Comparison of ENCODE assay signal across 29 cellular contexts in the genomic region with DNA sequence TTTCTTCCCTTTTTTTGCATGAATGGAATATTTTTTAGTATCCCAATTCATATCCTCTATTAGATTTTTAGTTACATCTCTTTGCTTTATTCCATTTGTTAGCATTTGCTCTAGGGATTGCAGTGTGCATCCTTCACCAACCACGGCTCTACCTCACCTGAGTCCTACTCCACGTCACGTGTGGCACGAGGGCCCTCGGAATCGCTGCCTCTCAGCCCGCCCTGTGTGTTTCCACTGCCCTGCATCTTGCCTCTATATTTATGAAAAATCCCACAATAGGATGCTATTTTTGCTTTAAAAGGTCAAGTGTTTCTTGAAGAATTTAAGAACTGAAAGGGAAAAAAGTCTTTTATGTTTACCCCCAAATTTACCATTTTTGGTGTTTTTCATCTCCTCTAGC. TPM values are rescaled to one million over a fixed set of nuclear protein-coding genes. Genes with fewer than 3 reads are reported as not detected.
"Had no signal": no experiment of that assay in that cellular context is flagged by ENCODE, and none has a peak within 500 bp of the region (broad histone marks: within the 10 kb centered on the region; RNA-seq: fewer than 3 reads in every experiment).

No MANE protein-coding gene starts in this region.

- H3K9me3 Mint-ChIP-seq: immature natural killer cell, natural killer cell had no signal

- H3K36me3 Mint-ChIP-seq: immature natural killer cell; mesothelial cell of epicardium; naive B cell; natural killer cell; neural progenitor cell; stimulated activated naive B cell treated with anti-CD40 and anti-IgM and Interleukin-4, amounts not matched to agents 10 μg/mL and 1 μg/mL and 100 μg/mL, for 72 hours; type B pancreatic cell had no signal

- H3K27ac ChIP-seq: neural progenitor cell, neutrophil, parathyroid adenoma, right atrium auricular region, right lobe of liver, thoracic aorta, tibial artery, vagina had no signal

- DNase-seq: hypothalamus; immature natural killer cell; mesendoderm; naive B cell; natural killer cell; nephron progenitor cell; occipital lobe; stimulated activated CD4-positive, alpha-beta T cell treated with anti-CD3 and anti-CD28 coated beads, Interleukin-12 subunit alpha, Interleukin-12 subunit beta, amount 100 ng/mL, for 4 hours; stimulated activated CD4-positive, alpha-beta T cell treated with anti-CD3 and anti-CD28 coated beads, Interleukin-15, amount 100 ng/mL, for 24 hours; stimulated activated CD4-positive, alpha-beta T cell treated with anti-CD3 and anti-CD28 coated beads, Interleukin-2, amount 100 ng/mL, for 24 hours; stimulated activated CD4-positive, alpha-beta T cell treated with anti-CD3 and anti-CD28 coated beads, Interleukin-4, amount 100 ng/mL, for 1 hour; stimulated activated naive B cell treated with anti-CD40 and anti-IgM and Interleukin-4, amounts not matched to agents 10 μg/mL and 1 μg/mL and 100 μg/mL, for 72 hours; stimulated activated naive CD8-positive, alpha-beta T cell treated with anti-CD3 and anti-CD28 coated beads, Interleukin-15, Interleukin-2, amounts not matched to agents 100 U/mL and 50 U/mL, for 24 hours; stomach; tibial artery had no signal

- H3K4me3 ChIP-seq: lung, neural progenitor cell, right atrium auricular region, right lobe of liver, skin epidermis, stomach, thoracic aorta, tibial artery, vagina had no signal

- H3K4me1 Mint-ChIP-seq: mesothelial cell of epicardium, nephron progenitor cell, neural progenitor cell had no signal

- H3K4me3 Mint-ChIP-seq: immature natural killer cell; mesothelial cell of epicardium; naive B cell; natural killer cell; nephron progenitor cell; neural progenitor cell; stimulated activated naive B cell treated with anti-CD40 and anti-IgM and Interleukin-4, amounts not matched to agents 10 μg/mL and 1 μg/mL and 100 μg/mL, for 72 hours; type B pancreatic cell had no signal

- H3K36me3 ChIP-seq: neural progenitor cell, neutrophil, right atrium auricular region, right lobe of liver, stomach, thoracic aorta, tibial artery, vagina had no signal

- H3K27ac Mint-ChIP-seq: immature natural killer cell; mesothelial cell of epicardium; naive B cell; natural killer cell; nephron progenitor cell; neural progenitor cell; progenitor cell of endocrine pancreas; stimulated activated naive B cell treated with anti-CD40 and anti-IgM and Interleukin-4, amounts not matched to agents 10 μg/mL and 1 μg/mL and 100 μg/mL, for 72 hours; type B pancreatic cell had no signal

- H3K27me3 ChIP-seq: neural progenitor cell, right atrium auricular region, right lobe of liver, vagina had no signal

- ATAC-seq: left lobe of liver; natural killer cell; right lobe of liver; stimulated activated naive B cell treated with anti-CD40 and anti-IgM and Interleukin-4, amounts not matched to agents 10 μg/mL and 1 μg/mL and 100 μg/mL, for 72 hours; stimulated activated naive CD8-positive, alpha-beta T cell treated with anti-CD3 and anti-CD28 coated beads, Interleukin-15, Interleukin-2, amounts not matched to agents 100 U/mL and 50 U/mL, for 24 hours had no signal

- H3K4me1 ChIP-seq: neural progenitor cell, parathyroid adenoma, right atrium auricular region, right lobe of liver, stomach, tibial artery, vagina had no signal

- H3K9me3 ChIP-seq: neutrophil, right lobe of liver, thoracic aorta, vagina had no signal

RNA-seq across cellular contexts. Expression of gene CFAP46, which starts 41.0 kb away (rescaled TPM):
- total RNA-seq: thoracic aorta, vagina had no signal
- polyA plus RNA-seq: immature natural killer cell, urinary bladder had no signal
